Comparison of ENCODE assay signal across 8 cellular contexts in the genomic region with DNA sequence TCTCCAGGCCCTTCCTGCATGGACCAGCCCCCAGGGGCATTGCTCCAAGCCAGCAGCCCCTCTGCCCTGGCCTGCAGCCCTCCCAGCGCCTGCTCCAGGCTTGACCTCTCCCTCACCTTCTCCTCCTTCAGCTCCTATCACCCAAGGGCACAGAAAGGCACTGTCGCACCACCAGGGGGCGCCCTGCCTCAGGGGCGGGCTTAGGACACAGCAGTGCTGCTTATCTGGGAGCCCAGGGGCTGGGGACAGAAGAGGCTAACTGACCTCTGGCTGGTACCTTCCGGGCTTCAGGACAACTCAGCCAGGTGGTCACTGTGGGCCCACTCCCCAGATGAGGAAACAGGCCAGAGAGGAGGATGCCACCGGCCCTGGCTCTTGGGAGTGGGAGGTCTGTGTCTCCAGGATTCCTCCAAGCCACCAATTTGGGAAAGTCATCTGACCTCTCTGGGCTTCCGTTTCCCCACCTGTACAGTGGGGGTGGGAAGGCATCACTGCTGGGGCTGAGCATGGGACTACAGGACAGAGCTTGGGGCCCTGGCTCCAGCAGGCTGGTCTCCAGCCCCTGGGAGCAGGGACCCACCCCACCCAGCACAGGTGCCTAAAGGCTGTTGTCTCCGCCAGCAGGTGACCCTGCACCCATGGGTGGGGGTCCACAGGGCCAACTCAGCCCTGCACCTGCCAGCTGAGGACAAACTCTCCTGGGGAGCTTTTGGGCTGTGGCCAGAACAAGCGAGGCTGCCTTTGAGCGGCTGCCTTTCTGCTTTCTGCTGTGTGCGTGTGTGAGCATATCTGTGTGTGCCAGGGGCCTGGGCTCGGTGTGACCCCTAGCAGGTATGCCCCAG. TPM values are rescaled to one million over a fixed set of nuclear protein-coding genes. Genes with fewer than 3 reads are reported as not detected.
DNase-seq lines count a peak whose midpoint lies in the region; ATAC-seq and TF ChIP-seq lines count a peak whose summit lies in the region.

No MANE protein-coding gene starts in this region.

- H3K9me3 Mint-ChIP-seq in activated naive CD4-positive, alpha-beta T cell treated with anti-CD3 and anti-CD28 coated beads, Interleukin-2, amount 10 ng/mL, durations not matched to agents 7 days and 5 days = no peaks in the 10 kb centered on the region

- no peaks in the 10 kb centered on the region for H3K36me3 Mint-ChIP-seq in activated naive CD4-positive, alpha-beta T cell treated with anti-CD3 and anti-CD28 coated beads, Interleukin-2, amount 10 ng/mL, durations not matched to agents 7 days and 5 days

- H3K4me3 ChIP-seq in osteoblast (ENCODE audit: insufficient read depth, low read length) = no peak overlapping the region
- peak overlapping the region; percentile 98 for H3K4me3 ChIP-seq in thoracic aorta

- H3K4me2 ChIP-seq in osteoblast (ENCODE audit: insufficient read depth, low read length) = no peak overlapping the region

- no peak overlapping the region for H3K4me3 Mint-ChIP-seq in activated naive CD4-positive, alpha-beta T cell treated with anti-CD3 and anti-CD28 coated beads, Interleukin-2, amount 10 ng/mL, durations not matched to agents 7 days and 5 days

- DNase-seq in 8988T (peak; percentile 87), NCI-H1092 (lab: John Stamatoyannopoulos, UW) (peak; percentile 61), SKM-1 treated with dmso at 0.1 percent for 144 hours (lab: John Stamatoyannopoulos, UW; ENCODE audit: unreplicated experiment) (peak; percentile 57), globus pallidus (ENCODE audit: low spot score) (peak; percentile 34), osteoblast (ENCODE audit: insufficient read length, low spot score, missing footprints) (peak; percentile 99), thoracic aorta (ENCODE audit: low spot score) (no peak)
- peak; percentile 91 for DNase-seq in activated naive CD4-positive, alpha-beta T cell treated with anti-CD3 and anti-CD28 coated beads, Interleukin-2, amount 10 ng/mL, durations not matched to agents 7 days and 5 days

- no peaks in the 10 kb centered on the region for H3K9me3 ChIP-seq in osteoblast (ENCODE audit: low read depth, low read length)
- H3K9me3 ChIP-seq in thoracic aorta = no peaks in the 10 kb centered on the region

- no peaks in the 10 kb centered on the region for H3K79me2 ChIP-seq in osteoblast (ENCODE audit: insufficient read depth, low read length)

- H3K36me3 ChIP-seq in osteoblast (ENCODE audit: insufficient read depth, low read length) (no peaks in the 10 kb centered on the region), thoracic aorta (no peaks in the 10 kb centered on the region)

- CTCF ChIA-PET in activated naive CD4-positive, alpha-beta T cell treated with anti-CD3 and anti-CD28 coated beads, Interleukin-2, amount 10 ng/mL, durations not matched to agents 7 days and 5 days (lab: Charles Lee) = interaction anchor here (0.6 to 7.9 kb wide), 23 partner anchors 8 to 399 kb away, joined by 3 to 111 read pairs (median 3); partner anchors contain the start of genes BTBD6, GPR132 and NUDT14

- H3K4me1 ChIP-seq in osteoblast (ENCODE audit: insufficient read depth, low read length) (peaks cover 35% of the 10 kb centered on the region), thoracic aorta (ENCODE audit: control insufficient read depth in 1 of 2, low read depth in 2 of 2) (peaks cover 35 to 68% of the 10 kb centered on the region in 2 donors)

- no peaks in the 10 kb centered on the region for H3K27me3 ChIP-seq in osteoblast (ENCODE audit: insufficient read depth, low read length)
- no peaks in the 10 kb centered on the region for H3K27me3 ChIP-seq in thoracic aorta (replicated peaks; ENCODE audit: insufficient read depth)

- peaks cover 40% of the 10 kb centered on the region for H3K4me1 Mint-ChIP-seq in activated naive CD4-positive, alpha-beta T cell treated with anti-CD3 and anti-CD28 coated beads, Interleukin-2, amount 10 ng/mL, durations not matched to agents 7 days and 5 days

- no peak overlapping the region for H3K27ac Mint-ChIP-seq in activated naive CD4-positive, alpha-beta T cell treated with anti-CD3 and anti-CD28 coated beads, Interleukin-2, amount 10 ng/mL, durations not matched to agents 7 days and 5 days

- peaks cover 56% of the 10 kb centered on the region for H3K27me3 Mint-ChIP-seq in activated naive CD4-positive, alpha-beta T cell treated with anti-CD3 and anti-CD28 coated beads, Interleukin-2, amount 10 ng/mL, durations not matched to agents 7 days and 5 days

- H3K27ac ChIP-seq in osteoblast (ENCODE audit: low read depth, low read length) (no peak overlapping the region), thoracic aorta (peak overlapping the region; percentile 15 to 96)

- H4K20me1 ChIP-seq in osteoblast (ENCODE audit: insufficient read depth, low read length) = peaks cover 17% of the 10 kb centered on the region

- no peak overlapping the region for H2AFZ ChIP-seq in osteoblast (ENCODE audit: low read length)

- TF ChIP-seq CTCF in osteoblast (IDR thresholded peaks at IDR 0.05; ENCODE audit: extremely low read depth, low read depth, low read length) (peak; percentile 95), thoracic aorta (IDR thresholded peaks at IDR 0.05) (peak; percentile 96)

- ATAC-seq in GM18907 (IDR thresholded peaks at IDR 0.05; ENCODE audit: unreplicated experiment) (peak; percentile 34), thoracic aorta (ENCODE audit: insufficient number of reproducible peaks, low FRiP score, low read depth) (no peak)

RNA-seq across cellular contexts. Expression of gene GPR132, which starts 25.5 kb away (rescaled TPM):
- total RNA-seq in osteoblast (under 0.01 TPM in 2 replicates), thoracic aorta (10 to 100 TPM in 1 of 2 donors, 1 to 10 TPM in 1; 2.3 to 18.6 TPM)
